In the genomic region with DNA sequence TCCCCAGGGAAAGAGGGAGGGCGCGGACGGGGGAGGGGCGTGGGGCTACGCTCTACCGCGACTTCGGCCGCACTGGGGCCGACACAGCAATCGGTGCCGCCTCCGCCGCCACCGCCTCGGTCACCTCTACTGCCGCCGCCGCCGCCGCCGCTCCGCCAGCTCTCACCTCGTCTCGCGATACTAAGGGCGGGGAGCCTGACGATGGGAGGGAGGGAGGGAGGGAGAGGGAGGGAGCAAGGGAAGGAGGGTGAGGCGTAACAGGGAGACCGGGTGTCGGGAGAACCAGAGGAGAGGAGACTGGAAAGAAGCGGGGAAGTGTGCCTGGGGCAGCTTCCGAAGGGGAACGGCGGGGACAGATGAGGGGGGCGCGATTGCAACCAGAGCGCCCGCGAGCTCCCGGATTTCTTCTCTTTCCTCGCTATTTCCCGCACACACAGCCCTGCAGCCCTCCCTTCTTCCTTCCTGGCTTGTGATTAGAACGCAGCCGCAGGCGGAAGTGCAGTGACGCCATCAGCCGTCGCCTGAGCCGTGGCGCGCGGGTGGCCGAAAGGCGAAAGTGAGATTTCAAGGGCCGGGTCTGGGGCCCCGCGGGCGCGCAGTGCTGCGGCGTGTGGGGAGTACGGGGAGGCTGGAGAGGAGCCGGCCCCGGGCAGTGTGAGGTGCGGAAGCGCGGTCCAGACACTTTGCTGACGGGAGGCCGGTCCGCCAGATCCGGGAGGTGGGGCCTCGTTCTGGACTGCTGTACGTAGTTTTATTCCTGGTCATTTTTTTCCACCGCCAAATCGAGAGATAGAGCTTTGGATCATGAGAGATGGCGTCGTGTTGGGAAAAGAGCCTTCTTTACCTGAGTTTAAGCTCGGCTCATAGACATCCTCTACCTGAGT, we compare ENCODE assay signal across 8 cellular contexts. TPM values are rescaled to one million over a fixed set of nuclear protein-coding genes. Genes with fewer than 3 reads are reported as not detected.
DNase-seq lines count a peak whose midpoint lies in the region; TF ChIP-seq lines count a peak whose summit lies in the region.

A gene with protein sequence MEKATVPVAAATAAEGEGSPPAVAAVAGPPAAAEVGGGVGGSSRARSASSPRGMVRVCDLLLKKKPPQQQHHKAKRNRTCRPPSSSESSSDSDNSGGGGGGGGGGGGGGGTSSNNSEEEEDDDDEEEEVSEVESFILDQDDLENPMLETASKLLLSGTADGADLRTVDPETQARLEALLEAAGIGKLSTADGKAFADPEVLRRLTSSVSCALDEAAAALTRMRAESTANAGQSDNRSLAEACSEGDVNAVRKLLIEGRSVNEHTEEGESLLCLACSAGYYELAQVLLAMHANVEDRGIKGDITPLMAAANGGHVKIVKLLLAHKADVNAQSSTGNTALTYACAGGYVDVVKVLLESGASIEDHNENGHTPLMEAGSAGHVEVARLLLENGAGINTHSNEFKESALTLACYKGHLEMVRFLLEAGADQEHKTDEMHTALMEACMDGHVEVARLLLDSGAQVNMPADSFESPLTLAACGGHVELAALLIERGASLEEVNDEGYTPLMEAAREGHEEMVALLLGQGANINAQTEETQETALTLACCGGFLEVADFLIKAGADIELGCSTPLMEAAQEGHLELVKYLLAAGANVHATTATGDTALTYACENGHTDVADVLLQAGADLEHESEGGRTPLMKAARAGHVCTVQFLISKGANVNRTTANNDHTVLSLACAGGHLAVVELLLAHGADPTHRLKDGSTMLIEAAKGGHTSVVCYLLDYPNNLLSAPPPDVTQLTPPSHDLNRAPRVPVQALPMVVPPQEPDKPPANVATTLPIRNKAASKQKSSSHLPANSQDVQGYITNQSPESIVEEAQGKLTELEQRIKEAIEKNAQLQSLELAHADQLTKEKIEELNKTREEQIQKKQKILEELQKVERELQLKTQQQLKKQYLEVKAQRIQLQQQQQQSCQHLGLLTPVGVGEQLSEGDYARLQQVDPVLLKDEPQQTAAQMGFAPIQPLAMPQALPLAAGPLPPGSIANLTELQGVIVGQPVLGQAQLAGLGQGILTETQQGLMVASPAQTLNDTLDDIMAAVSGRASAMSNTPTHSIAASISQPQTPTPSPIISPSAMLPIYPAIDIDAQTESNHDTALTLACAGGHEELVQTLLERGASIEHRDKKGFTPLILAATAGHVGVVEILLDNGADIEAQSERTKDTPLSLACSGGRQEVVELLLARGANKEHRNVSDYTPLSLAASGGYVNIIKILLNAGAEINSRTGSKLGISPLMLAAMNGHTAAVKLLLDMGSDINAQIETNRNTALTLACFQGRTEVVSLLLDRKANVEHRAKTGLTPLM (N-terminal part only) (minus strand): TSS at position 131 of the 884 bp plus-strand sequence. CDS start 130 bp downstream, at position 1.

- peaks cover 56% of the 10 kb centered on the region for H3K4me1 Mint-ChIP-seq in activated naive CD4-positive, alpha-beta T cell treated with anti-CD3 and anti-CD28 coated beads, Interleukin-2, amount 10 ng/mL, durations not matched to agents 7 days and 5 days

- peaks cover 12% of the 10 kb centered on the region for H3K36me3 Mint-ChIP-seq in activated naive CD4-positive, alpha-beta T cell treated with anti-CD3 and anti-CD28 coated beads, Interleukin-2, amount 10 ng/mL, durations not matched to agents 7 days and 5 days

- TF ChIP-seq EP300 in suprapubic skin (IDR thresholded peaks at IDR 0.05): no peak

- H3K36me3 ChIP-seq in suprapubic skin: no peaks in the 10 kb centered on the region

- no peaks in the 10 kb centered on the region for H3K27me3 ChIP-seq in suprapubic skin

- peaks cover 4% of the 10 kb centered on the region for H3K27me3 Mint-ChIP-seq in activated naive CD4-positive, alpha-beta T cell treated with anti-CD3 and anti-CD28 coated beads, Interleukin-2, amount 10 ng/mL, durations not matched to agents 7 days and 5 days

- CTCF ChIA-PET in activated naive CD4-positive, alpha-beta T cell treated with anti-CD3 and anti-CD28 coated beads, Interleukin-2, amount 10 ng/mL, durations not matched to agents 7 days and 5 days (lab: Charles Lee): interaction anchor here (0.8 to 3.2 kb wide), 2 partner anchors 36 to 220 kb away, joined by 3 to 15 read pairs; no protein-coding TSS in a partner anchor

- DNase-seq in GM04504 (ENCODE audit: low read depth) (peak; percentile 88), HFF-Myc (ENCODE audit: extremely low read depth, low read depth) (peak; percentile 80), NAMALWA (ENCODE audit: low spot score) (peak; percentile 96), SK-N-DZ (ENCODE audit: low spot score) (peak; percentile 92), germinal center (ENCODE audit: low spot score) (peak; percentile 84), nucleus accumbens (lab: John Stamatoyannopoulos, UW) (peak; percentile 31 to 97 (median 90)), suprapubic skin (ENCODE audit: low spot score in 2 of 2) (peak; percentile 96)
- DNase-seq in activated naive CD4-positive, alpha-beta T cell treated with anti-CD3 and anti-CD28 coated beads, Interleukin-2, amount 10 ng/mL, durations not matched to agents 7 days and 5 days: peak; percentile 94

- H3K4me1 ChIP-seq in suprapubic skin: peaks cover 53% of the 10 kb centered on the region

- TF ChIP-seq CTCF in HFF-Myc (IDR thresholded peaks at IDR 0.05; ENCODE audit: low read depth, low read length, missing control alignments) (no peak), suprapubic skin (IDR thresholded peaks at IDR 0.05) (peak; percentile 19 to 25)

- peak within 1 kb of the TSS; percentile 100 for H3K27ac Mint-ChIP-seq in activated naive CD4-positive, alpha-beta T cell treated with anti-CD3 and anti-CD28 coated beads, Interleukin-2, amount 10 ng/mL, durations not matched to agents 7 days and 5 days

- H3K9me3 Mint-ChIP-seq in activated naive CD4-positive, alpha-beta T cell treated with anti-CD3 and anti-CD28 coated beads, Interleukin-2, amount 10 ng/mL, durations not matched to agents 7 days and 5 days: no peaks in the 10 kb centered on the region

- H3K4me3 Mint-ChIP-seq in activated naive CD4-positive, alpha-beta T cell treated with anti-CD3 and anti-CD28 coated beads, Interleukin-2, amount 10 ng/mL, durations not matched to agents 7 days and 5 days: peak within 1 kb of the TSS; percentile 100

- peak within 1 kb of the TSS; percentile 94 for H3K4me3 ChIP-seq in HFF-Myc (replicated peaks; ENCODE audit: low read depth, low read length)
- peak within 1 kb of the TSS; percentile 80 for H3K4me3 ChIP-seq in suprapubic skin

- H3K27ac ChIP-seq in suprapubic skin: peak within 1 kb of the TSS; percentile 95

- peak; percentile 35 to 86 for TF ChIP-seq POLR2A in suprapubic skin (IDR thresholded peaks at IDR 0.05)

- WGBS in suprapubic skin: under 1% methylated on average over 45 of the region's 79 CpGs

- no peaks in the 10 kb centered on the region for H3K9me3 ChIP-seq in suprapubic skin

RNA-seq across cellular contexts. Expression of the gene that starts here (rescaled TPM):
- polyA plus RNA-seq in SK-N-DZ (2014; cell fraction: cytosol; rRNA removed): 19.9 and 25.3 TPM in 2 replicates
- polyA plus RNA-seq in SK-N-DZ (2014; cell fraction: nucleus; rRNA removed): 14.9 and 18.3 TPM in 2 replicates
- 10 to 100 TPM; 68.2 to 80.2 (median 71.1) TPM for total RNA-seq in suprapubic skin

Comparison
In these comparisons a context has a peak if more than half of its experiments do, and no peak if none do; other contexts are left out.
1. Peak in every context shown above with its lines: DNase-seq, H3K4me3 ChIP-seq and H3K27ac ChIP-seq.